Comparison of ENCODE assay signal across 22 cellular contexts in genomic region chr10:127570036-127570435, GRCh38. TPM values are rescaled to one million over a fixed set of nuclear protein-coding genes. Genes with fewer than 3 reads are reported as not detected.
DNase-seq lines count a peak whose midpoint lies in the region; ATAC-seq lines count a peak whose summit lies in the region.
"Had no signal": no experiment of that assay in that cellular context is flagged by ENCODE, and none has a peak within 500 bp of the region (broad histone marks: within the 10 kb centered on the region; RNA-seq: fewer than 3 reads in every experiment).

No MANE protein-coding gene starts in this region.

- no peaks in the 10 kb centered on the region for H3K9me3 Mint-ChIP-seq in activated CD4-positive, alpha-beta T cell treated with anti-CD3 and anti-CD28 coated beads, Interleukin-2, amount 10 ng/mL, durations not matched to agents 24 days and 14 days
- peaks cover 14% of the 10 kb centered on the region for H3K9me3 Mint-ChIP-seq in activated T-cell treated with anti-CD3 and anti-CD28 coated beads, Interleukin-2, amount 50 U/mL, for 4 hours

- H3K4me1 Mint-ChIP-seq in activated CD4-positive, alpha-beta T cell treated with anti-CD3 and anti-CD28 coated beads, Interleukin-2, amount 10 ng/mL, durations not matched to agents 24 days and 14 days = no peaks in the 10 kb centered on the region
- H3K4me1 Mint-ChIP-seq in activated T-cell treated with anti-CD3 and anti-CD28 coated beads, Interleukin-2, amount 50 U/mL, for 4 hours (ENCODE audit: low read depth) = no peaks in the 10 kb centered on the region
- H3K4me1 Mint-ChIP-seq: CD4-positive, alpha-beta memory T cell had no signal

- no peaks in the 10 kb centered on the region for H3K9me3 ChIP-seq in GM23248 (ENCODE audit: low read depth)
- H3K9me3 ChIP-seq: HAP-1 had no signal

- H3K79me2 ChIP-seq in GM23248 (ENCODE audit: insufficient read depth) = no peaks in the 10 kb centered on the region

- H3F3A ChIP-seq in GM23248 (ENCODE audit: insufficient read depth) = no peaks in the 10 kb centered on the region

- H2AFZ ChIP-seq in GM23248 = no peak overlapping the region

- H3K4me1 ChIP-seq in GM23248 (ENCODE audit: insufficient read depth) = no peaks in the 10 kb centered on the region
- H3K4me1 ChIP-seq: HAP-1 had no signal

- intact Hi-C loops in activated CD4-positive, alpha-beta T cell treated with anti-CD3 and anti-CD28 coated beads, Interleukin-2, amount 10 ng/mL, durations not matched to agents 24 days and 14 days (cut with micrococcal nuclease) = loop anchor here (10.0 kb wide), 1 partner anchor 65 kb away; no protein-coding TSS in a partner anchor

- H3K36me3 ChIP-seq in GM23248 (ENCODE audit: low read depth) = no peaks in the 10 kb centered on the region
- H3K36me3 ChIP-seq: HAP-1 had no signal

- H3K9me2 ChIP-seq in GM23248 (ENCODE audit: insufficient read depth) = no peaks in the 10 kb centered on the region

- H3K36me3 Mint-ChIP-seq in activated CD4-positive, alpha-beta T cell treated with anti-CD3 and anti-CD28 coated beads, Interleukin-2, amount 10 ng/mL, durations not matched to agents 24 days and 14 days (ENCODE audit: low read depth) = no peaks in the 10 kb centered on the region
- no peaks in the 10 kb centered on the region for H3K36me3 Mint-ChIP-seq in activated T-cell treated with anti-CD3 and anti-CD28 coated beads, Interleukin-2, amount 50 U/mL, for 4 hours (ENCODE audit: insufficient read depth)
- H3K36me3 Mint-ChIP-seq: CD4-positive, alpha-beta memory T cell had no signal

- H3K4me2 ChIP-seq in GM23248 (ENCODE audit: unreplicated experiment) = no peak overlapping the region

- H3K27ac ChIP-seq in GM23248 = no peak overlapping the region

- ATAC-seq in activated T-cell treated with anti-CD3 and anti-CD28 coated beads, Interleukin-2, amount 50 U/mL, for 4 hours = no peak

- H4K20me1 ChIP-seq in GM23248 (ENCODE audit: insufficient read depth) = no peaks in the 10 kb centered on the region

- 0 out of 2 replicates have a peak, but pooled peaks cover 12% of the 10 kb centered on the region for H3K27me3 ChIP-seq in GM23248 (replicated peaks; ENCODE audit: insufficient read depth)

- WGBS in GM23248 (ENCODE audit: low coverage in 1 of 2, low lambda C conversion rate in 2 of 2, missing lambda C conversion rate in 2 of 2), 2 experiments = 34 to 42% methylated on average over 3 of the region's 3 CpGs

- in situ Hi-C loops in GM23248 (cut with MboI) = no loop called here

- DNase-seq in EL = peak; percentile 3
- peak; percentile 3 for DNase-seq in GM23248
- peak; percentile 9 for DNase-seq in RKO (ENCODE audit: low spot score)
- peak; percentile 93 for DNase-seq in kidney tubule cell (ENCODE audit: low spot score)
- DNase-seq in activated CD4-positive, alpha-beta T cell treated with anti-CD3 and anti-CD28 coated beads, Interleukin-2, amount 10 ng/mL, durations not matched to agents 24 days and 14 days = no peak
- no peak for DNase-seq in NCI-H345 (lab: John Stamatoyannopoulos, UW)
- no peak for DNase-seq in activated T-cell treated with anti-CD3 and anti-CD28 coated beads, Interleukin-2, amount 50 U/mL, for 4 hours
- no peak for DNase-seq in T-helper 9 cell
- DNase-seq: C1 segment of cervical spinal cord; Calu3; CD4-positive, alpha-beta memory T cell; COR-L47; DMS53; DMS79 treated with DMSO at 0.1 percent for 48 hours; GF-D8; GOT3; HFFc6 had no signal

- no peak overlapping the region for H3K4me3 ChIP-seq in GM23248
- H3K4me3 ChIP-seq: HAP-1 had no signal

- no peaks in the 10 kb centered on the region for H3K27me3 Mint-ChIP-seq in activated CD4-positive, alpha-beta T cell treated with anti-CD3 and anti-CD28 coated beads, Interleukin-2, amount 10 ng/mL, durations not matched to agents 24 days and 14 days
- H3K27me3 Mint-ChIP-seq in activated T-cell treated with anti-CD3 and anti-CD28 coated beads, Interleukin-2, amount 50 U/mL, for 4 hours (ENCODE audit: low read depth) = peaks cover 2% of the 10 kb centered on the region

- no peak overlapping the region for H3K9ac ChIP-seq in GM23248

- no peak overlapping the region for H3K27ac Mint-ChIP-seq in activated CD4-positive, alpha-beta T cell treated with anti-CD3 and anti-CD28 coated beads, Interleukin-2, amount 10 ng/mL, durations not matched to agents 24 days and 14 days
- H3K27ac Mint-ChIP-seq: CD4-positive, alpha-beta memory T cell; HFFc6 had no signal

- no peak overlapping the region for H3K4me3 Mint-ChIP-seq in activated CD4-positive, alpha-beta T cell treated with anti-CD3 and anti-CD28 coated beads, Interleukin-2, amount 10 ng/mL, durations not matched to agents 24 days and 14 days
- H3K4me3 Mint-ChIP-seq in activated T-cell treated with anti-CD3 and anti-CD28 coated beads, Interleukin-2, amount 50 U/mL, for 4 hours = no peak overlapping the region
- H3K4me3 Mint-ChIP-seq: CD4-positive, alpha-beta memory T cell; HFFc6 had no signal

RNA-seq across cellular contexts. Expression of gene NPS, which starts 20.9 kb away (rescaled TPM):
- not detected in 2 replicates for total RNA-seq in GM23248 (2014; rRNA removed; shearing (Covaris generic))
- polyA plus RNA-seq in GM23248 (2016; fragmentation: Nextera tagmentation; extraction: Ambion mirVana) = not detected in 2 replicates
- not detected in 2 replicates for total RNA-seq in activated CD4-positive, alpha-beta T cell treated with anti-CD3 and anti-CD28 coated beads, Interleukin-2, amount 10 ng/mL, durations not matched to agents 24 days and 14 days
- not detected for total RNA-seq in activated T-cell treated with anti-CD3 and anti-CD28 coated beads, Interleukin-2, amount 50 U/mL, for 4 hours
- total RNA-seq: A172; A673; Calu3; CD4-positive, alpha-beta memory T cell; G401; HFFc6 had no signal
- polyA plus RNA-seq: BJ; CD4-positive, alpha-beta memory T cell had no signal

Comparison
In these comparisons a context has a peak if more than half of its experiments do, and no peak if none do; other contexts are left out.
1. DNase-seq: peak in EL (single experiment), GM23248 (single experiment), RKO (single experiment) and kidney tubule cell (single experiment); none in activated CD4-positive, alpha-beta T cell treated with anti-CD3 and anti-CD28 coated beads, Interleukin-2, amount 10 ng/mL, durations not matched to agents 24 days and 14 days (single experiment), NCI-H345 (single experiment), activated T-cell treated with anti-CD3 and anti-CD28 coated beads, Interleukin-2, amount 50 U/mL, for 4 hours (single experiment) and T-helper 9 cell (single experiment).